In the genomic region with DNA sequence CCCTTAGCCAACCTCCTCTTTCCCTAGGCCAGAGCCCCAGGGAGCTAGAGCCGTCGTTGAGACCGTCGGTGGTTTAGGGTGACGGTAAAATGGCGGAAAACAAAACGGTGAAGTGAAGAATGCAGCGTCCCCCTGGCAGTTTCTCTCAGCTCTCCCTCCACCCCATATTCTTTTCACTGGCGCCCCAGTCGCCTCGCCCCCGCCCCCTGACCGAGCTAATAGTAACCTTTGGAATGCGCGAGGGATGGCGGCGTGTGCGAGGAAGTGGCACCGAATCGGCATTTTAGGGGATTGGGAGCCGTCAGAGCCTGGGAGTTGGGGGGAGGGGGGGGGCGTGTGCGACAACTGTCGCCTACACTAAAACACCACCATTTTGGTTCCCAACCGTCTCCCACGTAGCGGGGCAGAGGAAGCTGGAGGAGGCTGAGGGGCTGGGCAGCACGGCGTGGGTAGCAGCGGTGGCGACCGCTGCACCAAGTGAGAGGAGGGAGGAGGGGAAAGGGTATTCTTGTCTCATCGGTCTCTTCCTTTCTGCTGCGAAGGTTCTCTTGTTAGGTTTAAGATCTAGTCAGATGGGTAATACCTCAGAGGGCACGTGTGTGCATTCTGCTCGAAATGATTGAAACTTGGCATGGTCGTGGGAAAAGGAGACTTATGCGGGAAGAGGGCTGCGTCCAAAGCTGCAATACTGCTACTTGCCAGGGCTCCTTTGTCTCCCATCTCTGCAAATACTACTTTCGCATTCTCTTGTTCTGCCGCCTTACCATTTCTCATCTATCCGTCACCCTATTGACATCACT, we compare ENCODE assay signal across 8 cellular contexts. TPM values are rescaled to one million over a fixed set of nuclear protein-coding genes. Genes with fewer than 3 reads are reported as not detected.
DNase-seq lines count a peak whose midpoint lies in the region; ATAC-seq lines count a peak whose summit lies in the region.

No MANE protein-coding gene starts in this region.

- H3K27me3 Mint-ChIP-seq in activated T-helper 2 cell treated with anti-CD3 and anti-CD28 coated beads, Interferon-gamma antibody, Interleukin-2, Interleukin-4, amounts not matched to agents 10 μg/mL and 5 μg/mL and 100 μg/mL, durations not matched to agents 14 hours and 24 hours and 36 hours (ENCODE audit: low read depth): peaks cover 22% of the 10 kb centered on the region

- H3K9me3 Mint-ChIP-seq in activated T-helper 2 cell treated with anti-CD3 and anti-CD28 coated beads, Interferon-gamma antibody, Interleukin-2, Interleukin-4, amounts not matched to agents 10 μg/mL and 5 μg/mL and 100 μg/mL, durations not matched to agents 14 hours and 24 hours and 36 hours: no peaks in the 10 kb centered on the region

- H3K27ac Mint-ChIP-seq in activated T-helper 2 cell treated with anti-CD3 and anti-CD28 coated beads, Interferon-gamma antibody, Interleukin-2, Interleukin-4, amounts not matched to agents 10 μg/mL and 5 μg/mL and 100 μg/mL, durations not matched to agents 14 hours and 24 hours and 36 hours: peak overlapping the region; percentile 72

- peak overlapping the region; percentile 94 for H3K4me3 Mint-ChIP-seq in activated T-helper 2 cell treated with anti-CD3 and anti-CD28 coated beads, Interferon-gamma antibody, Interleukin-2, Interleukin-4, amounts not matched to agents 10 μg/mL and 5 μg/mL and 100 μg/mL, durations not matched to agents 14 hours and 24 hours and 36 hours (ENCODE audit: low read depth)

- H3K4me1 Mint-ChIP-seq in activated T-helper 2 cell treated with anti-CD3 and anti-CD28 coated beads, Interferon-gamma antibody, Interleukin-2, Interleukin-4, amounts not matched to agents 10 μg/mL and 5 μg/mL and 100 μg/mL, durations not matched to agents 14 hours and 24 hours and 36 hours (ENCODE audit: low read depth): peaks cover 8% of the 10 kb centered on the region

- ATAC-seq in GM21528 (IDR thresholded peaks at IDR 0.05; ENCODE audit: low FRiP score, unreplicated experiment) (peak; percentile 56), left ventricle myocardium superior (peak; percentile 53)

- DNase-seq in EH (ENCODE audit: low read depth) (peak; percentile 15), NCI-H1105 (lab: John Stamatoyannopoulos, UW) (peak; percentile 26), left ventricle myocardium superior (no peak), posterior vena cava (ENCODE audit: low spot score) (peak; percentile 48), EL (no peak)
- no peak for DNase-seq in activated T-helper 2 cell treated with anti-CD3 and anti-CD28 coated beads, Interferon-gamma antibody, Interleukin-2, Interleukin-4, amounts not matched to agents 10 μg/mL and 5 μg/mL and 100 μg/mL, durations not matched to agents 14 hours and 24 hours and 36 hours (ENCODE audit: low spot score)
- no peak for DNase-seq in stimulated activated CD4-positive, alpha-beta T cell treated with anti-CD3 and anti-CD28 coated beads, Interleukin-4, amount 100 ng/mL, for 1 hour

- no peaks in the 10 kb centered on the region for H3K36me3 Mint-ChIP-seq in activated T-helper 2 cell treated with anti-CD3 and anti-CD28 coated beads, Interferon-gamma antibody, Interleukin-2, Interleukin-4, amounts not matched to agents 10 μg/mL and 5 μg/mL and 100 μg/mL, durations not matched to agents 14 hours and 24 hours and 36 hours (ENCODE audit: low read depth)

- intact Hi-C loops in activated T-helper 2 cell treated with anti-CD3 and anti-CD28 coated beads, Interferon-gamma antibody, Interleukin-2, Interleukin-4, amounts not matched to agents 10 μg/mL and 5 μg/mL and 100 μg/mL, durations not matched to agents 14 hours and 24 hours and 36 hours (cut with micrococcal nuclease): no loop called here
- intact Hi-C loops in left ventricle myocardium superior (cut with micrococcal nuclease) (no loop called here), posterior vena cava (cut with DNase I) (no loop called here)

RNA-seq across cellular contexts. Expression of gene ZNF711, which starts 0.8 kb away (rescaled TPM):
- 0.46 and 0.48 TPM in 2 replicates for total RNA-seq in activated T-helper 2 cell treated with anti-CD3 and anti-CD28 coated beads, Interferon-gamma antibody, Interleukin-2, Interleukin-4, amounts not matched to agents 10 μg/mL and 5 μg/mL and 100 μg/mL, durations not matched to agents 14 hours and 24 hours and 36 hours
- 0.62 TPM for total RNA-seq in left ventricle myocardium superior
- 1 to 10 TPM; 3.2 to 4.7 TPM for total RNA-seq in posterior vena cava

RNA-seq across cellular contexts. Expression of gene SATL1, which starts 1.0 kb away (rescaled TPM):
- not detected in 2 replicates for total RNA-seq in activated T-helper 2 cell treated with anti-CD3 and anti-CD28 coated beads, Interferon-gamma antibody, Interleukin-2, Interleukin-4, amounts not matched to agents 10 μg/mL and 5 μg/mL and 100 μg/mL, durations not matched to agents 14 hours and 24 hours and 36 hours
- total RNA-seq in left ventricle myocardium superior: not detected
- total RNA-seq in posterior vena cava: not detected

Comparison
In these comparisons a context has a peak if more than half of its experiments do, and no peak if none do; other contexts are left out.
1. DNase-seq: peak in EH (single experiment), NCI-H1105 (single experiment) and posterior vena cava (single experiment); none in activated T-helper 2 cell treated with anti-CD3 and anti-CD28 coated beads, Interferon-gamma antibody, Interleukin-2, Interleukin-4, amounts not matched to agents 10 μg/mL and 5 μg/mL and 100 μg/mL, durations not matched to agents 14 hours and 24 hours and 36 hours (single experiment), left ventricle myocardium superior (single experiment), stimulated activated CD4-positive, alpha-beta T cell treated with anti-CD3 and anti-CD28 coated beads, Interleukin-4, amount 100 ng/mL, for 1 hour (single experiment) and EL (single experiment).